Comparison of ENCODE assay signal across 23 cellular contexts in the genomic region with DNA sequence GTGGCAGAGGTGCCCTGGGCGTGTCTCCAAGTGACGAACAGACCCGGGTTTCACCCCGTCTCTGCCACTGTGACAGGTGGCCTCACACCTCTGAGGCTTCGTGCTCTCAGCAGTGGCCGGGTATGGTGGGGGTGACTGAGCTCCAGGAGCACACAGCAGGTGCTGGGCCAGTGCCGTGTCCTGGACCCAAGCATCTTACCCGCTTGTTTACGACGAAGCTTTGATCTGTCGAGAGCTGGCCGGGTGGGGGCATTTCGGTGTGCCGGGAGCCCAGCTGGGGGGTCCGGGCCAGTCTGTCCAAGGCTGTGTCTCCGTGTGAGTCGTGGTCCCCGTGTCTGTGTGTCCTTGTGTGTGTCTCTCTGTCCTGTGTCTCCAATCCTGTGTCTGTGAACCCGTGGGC. TPM values are rescaled to one million over a fixed set of nuclear protein-coding genes. Genes with fewer than 3 reads are reported as not detected.
"Had no signal": no experiment of that assay in that cellular context is flagged by ENCODE, and none has a peak within 500 bp of the region (broad histone marks: within the 10 kb centered on the region; RNA-seq: fewer than 3 reads in every experiment).

No MANE protein-coding gene starts in this region.

- H3K36me3 Mint-ChIP-seq: activated naive CD4-positive, alpha-beta T cell treated with anti-CD3 and anti-CD28 coated beads, Interleukin-2, amount 50 U/mL, for 72 hours; T-cell; type B pancreatic cell had no signal

- H3K36me3 ChIP-seq: esophagus muscularis mucosa, left ventricle myocardium inferior, thoracic aorta, vagina, WERI-Rb-1 had no signal

- H3K4me3 ChIP-seq: esophagus muscularis mucosa, left ventricle myocardium inferior, thoracic aorta, vagina had no signal

- DNase-seq: activated CD4-positive, alpha-beta T cell treated with anti-CD3 and anti-CD28 coated beads for 1 hour; activated CD4-positive, alpha-beta T cell treated with anti-CD3 and anti-CD28 coated beads, Interleukin-2, amount 50 U/mL, for 1 hour; activated CD8-positive, alpha-beta T cell treated with anti-CD3 and anti-CD28 coated beads, Interleukin-2, amount 10 ng/mL, durations not matched to agents 7 days and 5 days; activated gamma-delta T cell; dermis blood vessel endothelial cell; effector memory CD4-positive, alpha-beta T cell; left ventricle myocardium inferior; naive thymus-derived CD4-positive, alpha-beta T cell; small intestine; stimulated activated CD4-positive, alpha-beta T cell treated with anti-CD3 and anti-CD28 coated beads, Interleukin-2, amount 100 ng/mL, for 24 hours; T-cell had no signal

- H3K27me3 ChIP-seq: vagina had no signal

- ATAC-seq: sciatic nerve had no signal

- H3K27ac ChIP-seq: esophagus muscularis mucosa, left ventricle myocardium inferior, thoracic aorta, vagina, WERI-Rb-1 had no signal

- H3K9me3 ChIP-seq: esophagus muscularis mucosa, left ventricle myocardium inferior, thoracic aorta, vagina had no signal

- H3K4me1 ChIP-seq: esophagus muscularis mucosa, left ventricle myocardium inferior, vagina had no signal

- H3K27ac Mint-ChIP-seq: activated CD8-positive, alpha-beta T cell treated with anti-CD3 and anti-CD28 coated beads, Interleukin-2, amount 10 ng/mL, durations not matched to agents 7 days and 5 days; activated naive CD4-positive, alpha-beta T cell treated with anti-CD3 and anti-CD28 coated beads, Interleukin-2, amount 50 U/mL, for 72 hours; activated T-helper 1 cell treated with anti-CD3 and anti-CD28 coated beads, Interleukin-12 subunit alpha, Interleukin-12 subunit beta, Interleukin-2, Interleukin-4 antibody, amounts not matched to agents 30 ng/mL and 10 ng/mL and 1 ng/mL, durations not matched to agents 14 hours and 24 hours and 36 hours; stimulated activated memory B cell treated with anti-CD40 and anti-IgM and Interleukin-4, amounts not matched to agents 10 μg/mL and 1 μg/mL and 100 μg/mL, for 72 hours; T-cell; type B pancreatic cell had no signal

- H3K27me3 Mint-ChIP-seq: stimulated activated memory B cell treated with anti-CD40 and anti-IgM and Interleukin-4, amounts not matched to agents 10 μg/mL and 1 μg/mL and 100 μg/mL, for 72 hours had no signal

- H3K4me3 Mint-ChIP-seq: activated CD8-positive, alpha-beta T cell treated with anti-CD3 and anti-CD28 coated beads, Interleukin-2, amount 10 ng/mL, durations not matched to agents 7 days and 5 days; activated T-helper 1 cell treated with anti-CD3 and anti-CD28 coated beads, Interleukin-12 subunit alpha, Interleukin-12 subunit beta, Interleukin-2, Interleukin-4 antibody, amounts not matched to agents 30 ng/mL and 10 ng/mL and 1 ng/mL, durations not matched to agents 14 hours and 24 hours and 36 hours; stimulated activated memory B cell treated with anti-CD40 and anti-IgM and Interleukin-4, amounts not matched to agents 10 μg/mL and 1 μg/mL and 100 μg/mL, for 72 hours; T-cell; type B pancreatic cell had no signal

- H3K9me3 Mint-ChIP-seq: activated naive CD4-positive, alpha-beta T cell treated with anti-CD3 and anti-CD28 coated beads, Interleukin-2, amount 50 U/mL, for 72 hours; type B pancreatic cell had no signal

RNA-seq across cellular contexts. Expression of gene LKAAEAR1, which starts 7.1 kb away (rescaled TPM):
- total RNA-seq: activated naive CD4-positive, alpha-beta T cell treated with anti-CD3 and anti-CD28 coated beads, Interleukin-2, amount 50 U/mL, for 72 hours; cardiac septum; dermis blood vessel endothelial cell; esophagus muscularis mucosa; left ventricle myocardium inferior; sciatic nerve; thoracic aorta; vagina had no signal
- polyA plus RNA-seq: small intestine had no signal

RNA-seq across cellular contexts. Expression of gene NPBWR2, which starts 16.0 kb away (rescaled TPM):
- total RNA-seq: activated CD8-positive, alpha-beta T cell treated with anti-CD3 and anti-CD28 coated beads, Interleukin-2, amount 10 ng/mL, durations not matched to agents 7 days and 5 days; activated naive CD4-positive, alpha-beta T cell treated with anti-CD3 and anti-CD28 coated beads, Interleukin-2, amount 50 U/mL, for 72 hours; activated T-helper 1 cell treated with anti-CD3 and anti-CD28 coated beads, Interleukin-12 subunit alpha, Interleukin-12 subunit beta, Interleukin-2, Interleukin-4 antibody, amounts not matched to agents 30 ng/mL and 10 ng/mL and 1 ng/mL, durations not matched to agents 14 hours and 24 hours and 36 hours; cardiac septum; dermis blood vessel endothelial cell; esophagus muscularis mucosa; left ventricle myocardium inferior; lung microvascular endothelial cell; naive thymus-derived CD4-positive, alpha-beta T cell; occipital lobe; sciatic nerve; T-cell; thoracic aorta; vagina had no signal
- polyA plus RNA-seq: naive thymus-derived CD4-positive, alpha-beta T cell; small intestine had no signal
